In genomic region chr13:42615691-42616090, GRCh38 we compare ENCODE assay signal across 21 cellular contexts. TPM values are rescaled to one million over a fixed set of nuclear protein-coding genes. Genes with fewer than 3 reads are reported as not detected.
DNase-seq lines count a peak whose midpoint lies in the region; ATAC-seq and TF ChIP-seq lines count a peak whose summit lies in the region.
"Had no signal": no experiment of that assay in that cellular context is flagged by ENCODE, and none has a peak within 500 bp of the region (broad histone marks: within the 10 kb centered on the region; RNA-seq: fewer than 3 reads in every experiment).

No MANE protein-coding gene starts in this region.

- intact Hi-C loops in HCT116 (cut with micrococcal nuclease) = no loop called here
- intact Hi-C loops in spleen (cut with DNase I; ENCODE audit: low total_unique reads) = no loop called here
- intact Hi-C loops in sciatic nerve (cut with DNase I) = no loop called here

- WGBS in spleen, 5 donors = 78 to 87% (median 84%) methylated on average over 6 of the region's 6 CpGs

- H3K9me3 ChIP-seq in HCT116 (ENCODE audit: control insufficient read depth in 1 of 2, insufficient read depth in 1 of 2, low read depth in 1 of 2, low read length in 2 of 2) (no peaks in the 10 kb centered on the region), spleen (no peaks in the 10 kb centered on the region)
- H3K9me3 ChIP-seq: esophagus muscularis mucosa, left lung, SJCRH30, thoracic aorta had no signal

- H3K27me3 ChIP-seq in HCT116 (ENCODE audit: insufficient read depth, low read length) (peaks cover 26% of the 10 kb centered on the region; the same call in 1 of the 2 replicates), spleen (replicated peaks in 1 of 7) (peaks cover 0 to 2% (median 0%) of the 10 kb centered on the region in 7 donors)
- H3K27me3 ChIP-seq: esophagus muscularis mucosa, left lung, SJCRH30 had no signal

- no peak for TF ChIP-seq CTCF in HCT116 (IDR thresholded peaks at IDR 0.05 in 2 of 3, conservative IDR thresholded peaks at IDR 0.05 in 1 of 3; ENCODE audit: borderline replicate concordance in 1 of 3, insufficient read depth in 1 of 3, low read depth in 2 of 3, low read length in 2 of 3)
- no peak for TF ChIP-seq CTCF in fibroblast of mammary gland (conservative IDR thresholded peaks at IDR 0.05; ENCODE audit: control insufficient read depth, insufficient read depth, low read depth, low read length)
- TF ChIP-seq CTCF in spleen (IDR thresholded peaks at IDR 0.05 in 8 of 11, conservative IDR thresholded peaks at IDR 0.05 in 3 of 11) = no peak

- H3K4me3 ChIP-seq in HCT116 (replicated peaks in 1 of 2; ENCODE audit: low read depth in 1 of 2, low read length in 2 of 2) (no peak overlapping the region), fibroblast of mammary gland (ENCODE audit: control insufficient read depth, low read depth, low read length) (no peak overlapping the region), spleen (no peak overlapping the region)
- H3K4me3 ChIP-seq: esophagus muscularis mucosa, left lung, SJCRH30, thoracic aorta had no signal

- H3K27ac ChIP-seq in HCT116 (ENCODE audit: low read depth, low read length) (no peak overlapping the region), spleen (no peak overlapping the region)
- H3K27ac ChIP-seq: esophagus muscularis mucosa, left lung, SJCRH30, thoracic aorta had no signal

- no TSS peak for BruUV-seq in HCT116 (replicated peaks; lab: Mats Ljungman, UMichigan)

- ATAC-seq in HCT116 (0 out of 2 replicates have a peak, but pooled peaks have one; percentile 40), sciatic nerve (no peak), HG03439 (IDR thresholded peaks at IDR 0.05; ENCODE audit: unreplicated experiment) (no peak)
- ATAC-seq: left lung had no signal

- CTCF ChIA-PET in HCT116 (lab: Charles Lee) = no interaction called here

- H3K4me2 ChIP-seq in HCT116 (ENCODE audit: low read length) = no peak overlapping the region

- DNase-seq in COLO668 (lab: John Stamatoyannopoulos, UW; ENCODE audit: unreplicated experiment) (peak; percentile 39), HCT116 (ENCODE audit: low read depth, low spot score) (no peak), OCI-M1 (lab: John Stamatoyannopoulos, UW) (peak; percentile 24), fibroblast of mammary gland (ENCODE audit: low read depth) (peak; percentile 59), spleen (no peak), sciatic nerve (ENCODE audit: low spot score) (no peak)
- no peak for DNase-seq in stimulated activated CD4-positive, alpha-beta T cell treated with anti-CD3 and anti-CD28 coated beads, Interleukin-4, amount 100 ng/mL, for 1 hour
- DNase-seq: activated CD4-positive, alpha-beta T cell treated with anti-CD3 and anti-CD28 coated beads for 4 hours; activated CD8-positive, alpha-beta memory T cell treated with anti-CD3 and anti-CD28 coated beads, Interleukin-2, amount 50 U/mL, for 4 hours; activated naive CD4-positive, alpha-beta T cell treated with anti-CD3 and anti-CD28 coated beads, Interleukin-2, amount 50 U/mL, for 16 hours; left lung; NCI-H1105 treated with DMSO at 0.1 percent for 48 hours; NCI-H510A; stimulated activated CD4-positive, alpha-beta T cell treated with anti-CD3 and anti-CD28 coated beads, Interleukin-4, amount 100 ng/mL, for 4 hours; T-helper 9 cell had no signal

- RAD21 ChIA-PET in HCT116 (lab: Charles Lee; ENCODE audit: low non-redundant PET in 1 of 2, low total read pairs in 2 of 2, uncharacterized antibody in 2 of 2, unreplicated experiment in 2 of 2) = no interaction called here

- no peak overlapping the region for H3K9ac ChIP-seq in HCT116 (ENCODE audit: low read length)

- no peaks in the 10 kb centered on the region for H3K9me2 ChIP-seq in HCT116 (ENCODE audit: insufficient read depth)

- no peak overlapping the region for H2AFZ ChIP-seq in HCT116 (ENCODE audit: low read depth, low read length, poor library complexity, severe bottlenecking)

- TF ChIP-seq POLR2A in HCT116 (IDR thresholded peaks at IDR 0.05; ENCODE audit: borderline replicate concordance, extremely low read depth, insufficient read depth, insufficient read length) = no peak
- TF ChIP-seq POLR2A in spleen (IDR thresholded peaks at IDR 0.05) = no peak

- no peaks in the 10 kb centered on the region for H4K20me1 ChIP-seq in HCT116 (ENCODE audit: insufficient read depth)

- H3K36me3 ChIP-seq in HCT116 (ENCODE audit: control insufficient read depth in 1 of 2, insufficient read depth in 2 of 2, low read length in 2 of 2) (no peaks in the 10 kb centered on the region), spleen (no peaks in the 10 kb centered on the region)
- H3K36me3 ChIP-seq: esophagus muscularis mucosa, left lung, SJCRH30, thoracic aorta had no signal

- POLR2A ChIA-PET in HCT116 (lab: Charles Lee) = no interaction called here

- no peaks in the 10 kb centered on the region for H3K79me2 ChIP-seq in HCT116 (ENCODE audit: insufficient read depth, low read length)

- H3K4me1 ChIP-seq in HCT116 (ENCODE audit: control insufficient read depth in 1 of 2, insufficient read depth in 2 of 2, low read length in 2 of 2) (no peaks in the 10 kb centered on the region), spleen (no peaks in the 10 kb centered on the region)
- H3K4me1 ChIP-seq: esophagus muscularis mucosa, left lung, SJCRH30 had no signal

- TF ChIP-seq RAD21 in HCT116 (IDR thresholded peaks at IDR 0.05; ENCODE audit: low read depth) = no peak

TF ChIP-seq in HCT116, 20 proteins besides CTCF, POLR2A, EP300 and RAD21:
- TF ChIP-seq, protein P1, sequence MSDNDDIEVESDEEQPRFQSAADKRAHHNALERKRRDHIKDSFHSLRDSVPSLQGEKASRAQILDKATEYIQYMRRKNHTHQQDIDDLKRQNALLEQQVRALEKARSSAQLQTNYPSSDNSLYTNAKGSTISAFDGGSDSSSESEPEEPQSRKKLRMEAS (IDR thresholded peaks at IDR 0.05) = no peak
- no peak for TF ChIP-seq TCF7L2 (IDR thresholded peaks at IDR 0.05; ENCODE audit: borderline replicate concordance, extremely low read depth, insufficient read depth, insufficient read length)
- TF ChIP-seq, protein P2, sequence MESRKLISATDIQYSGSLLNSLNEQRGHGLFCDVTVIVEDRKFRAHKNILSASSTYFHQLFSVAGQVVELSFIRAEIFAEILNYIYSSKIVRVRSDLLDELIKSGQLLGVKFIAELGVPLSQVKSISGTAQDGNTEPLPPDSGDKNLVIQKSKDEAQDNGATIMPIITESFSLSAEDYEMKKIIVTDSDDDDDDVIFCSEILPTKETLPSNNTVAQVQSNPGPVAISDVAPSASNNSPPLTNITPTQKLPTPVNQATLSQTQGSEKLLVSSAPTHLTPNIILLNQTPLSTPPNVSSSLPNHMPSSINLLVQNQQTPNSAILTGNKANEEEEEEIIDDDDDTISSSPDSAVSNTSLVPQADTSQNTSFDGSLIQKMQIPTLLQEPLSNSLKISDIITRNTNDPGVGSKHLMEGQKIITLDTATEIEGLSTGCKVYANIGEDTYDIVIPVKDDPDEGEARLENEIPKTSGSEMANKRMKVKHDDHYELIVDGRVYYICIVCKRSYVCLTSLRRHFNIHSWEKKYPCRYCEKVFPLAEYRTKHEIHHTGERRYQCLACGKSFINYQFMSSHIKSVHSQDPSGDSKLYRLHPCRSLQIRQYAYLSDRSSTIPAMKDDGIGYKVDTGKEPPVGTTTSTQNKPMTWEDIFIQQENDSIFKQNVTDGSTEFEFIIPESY (IDR thresholded peaks at IDR 0.05; ENCODE audit: extremely low read depth, insufficient replicate concordance, low read length) = no peak
- no peak for TF ChIP-seq FOSL1 (IDR thresholded peaks at IDR 0.05; ENCODE audit: low read depth)

RNA-seq across cellular contexts. Expression of gene TNFSF11, which starts 41.7 kb away (rescaled TPM):
- not detected for total RNA-seq in HCT116 (2021; ENCODE audit: unreplicated experiment)
- not detected in 2 replicates for polyA plus RNA-seq in HCT116 (2012)
- total RNA-seq in spleen = 1 to 10 TPM in 1 of 7 donors, under 1 TPM in 5, not detected in 1; 0.32 to 1.4 (median 0.56) TPM
- polyA plus RNA-seq in spleen = under 1 TPM; 0.61 to 0.87 (median 0.86) TPM
- total RNA-seq in sciatic nerve = not detected
- total RNA-seq: osteocyte, SJCRH30 had no signal
- polyA plus RNA-seq: IgD-negative memory B cell had no signal

Comparison
In these comparisons a context has a peak if more than half of its experiments do, and no peak if none do; other contexts are left out.
1. DNase-seq: peak in COLO668 (single experiment), OCI-M1 (single experiment) and fibroblast of mammary gland (single experiment); none in HCT116 (single experiment), spleen (single experiment), sciatic nerve (single experiment) and stimulated activated CD4-positive, alpha-beta T cell treated with anti-CD3 and anti-CD28 coated beads, Interleukin-4, amount 100 ng/mL, for 1 hour (single experiment).